In genomic region chr6:4067673-4068072, GRCh38 we compare ENCODE assay signal across 23 cellular contexts. TPM values are rescaled to one million over a fixed set of nuclear protein-coding genes. Genes with fewer than 3 reads are reported as not detected.
"Had no signal": no experiment of that assay in that cellular context is flagged by ENCODE, and none has a peak within 500 bp of the region (broad histone marks: within the 10 kb centered on the region; RNA-seq: fewer than 3 reads in every experiment).

No MANE protein-coding gene starts in this region.

- H3K4me1 Mint-ChIP-seq: neural crest cell had no signal

- H3K27ac ChIP-seq: cardiac muscle cell, prostate gland, skin epidermis, tibial nerve, uterus had no signal

- H3K4me3 ChIP-seq: cardiac muscle cell, prostate gland, skin epidermis, tibial nerve, uterus had no signal

- H3K27me3 ChIP-seq: cardiac muscle cell, tibial nerve, uterus had no signal

- H3K4me1 ChIP-seq: prostate gland, tibial nerve, uterus had no signal

- H3K9me3 Mint-ChIP-seq: activated naive CD4-positive, alpha-beta T cell treated with anti-CD3 and anti-CD28 coated beads, Interleukin-2, amount 50 U/mL, for 72 hours; activated T-cell treated with anti-CD3 and anti-CD28 coated beads, Interleukin-2, amount 50 U/mL, for 4 hours; neural crest cell; stimulated activated naive CD8-positive, alpha-beta T cell treated with anti-CD3 and anti-CD28 coated beads, Interleukin-15, Interleukin-2, amounts not matched to agents 100 ng/mL and 50 ng/mL, for 24 hours had no signal

- DNase-seq: activated CD4-positive, alpha-beta T cell treated with anti-CD3 and anti-CD28 coated beads for 48 hours; activated CD4-positive, CD25-positive, alpha-beta regulatory T cell; activated CD8-positive, alpha-beta T cell treated with anti-CD3 and anti-CD28 coated beads, Interleukin-2, amount 10 ng/mL, durations not matched to agents 7 days and 5 days; activated effector memory CD4-positive, alpha-beta T cell treated with Interleukin-2 at 50 U/mL for 16 hours; activated T-cell treated with anti-CD3 and anti-CD28 coated beads, Interleukin-2, amount 50 U/mL, for 4 hours; amniotic stem cell; head of caudate nucleus; right cardiac atrium; SW 1271; uterus had no signal

- H3K27me3 Mint-ChIP-seq: stimulated activated naive CD8-positive, alpha-beta T cell treated with anti-CD3 and anti-CD28 coated beads, Interleukin-15, Interleukin-2, amounts not matched to agents 100 ng/mL and 50 ng/mL, for 24 hours had no signal

- H3K36me3 ChIP-seq: prostate gland, uterus had no signal

- H3K27ac Mint-ChIP-seq: activated CD8-positive, alpha-beta T cell treated with anti-CD3 and anti-CD28 coated beads, Interleukin-2, amount 10 ng/mL, durations not matched to agents 7 days and 5 days; activated naive CD4-positive, alpha-beta T cell treated with anti-CD3 and anti-CD28 coated beads, Interleukin-2, amount 50 U/mL, for 72 hours; stimulated activated naive CD8-positive, alpha-beta T cell treated with anti-CD3 and anti-CD28 coated beads, Interleukin-15, Interleukin-2, amounts not matched to agents 100 ng/mL and 50 ng/mL, for 24 hours had no signal

- ATAC-seq: activated CD8-positive, alpha-beta T cell treated with anti-CD3 and anti-CD28 coated beads, Interleukin-2, amount 10 ng/mL, durations not matched to agents 7 days and 5 days; activated naive CD4-positive, alpha-beta T cell treated with anti-CD3 and anti-CD28 coated beads, Interleukin-2, amount 50 U/mL, for 72 hours; activated T-cell treated with anti-CD3 and anti-CD28 coated beads, Interleukin-2, amount 50 U/mL, for 4 hours; right cardiac atrium had no signal

- H3K9me3 ChIP-seq: prostate gland, tibial nerve, uterus had no signal

- H3K4me3 Mint-ChIP-seq: activated CD8-positive, alpha-beta T cell treated with anti-CD3 and anti-CD28 coated beads, Interleukin-2, amount 10 ng/mL, durations not matched to agents 7 days and 5 days; activated T-cell treated with anti-CD3 and anti-CD28 coated beads, Interleukin-2, amount 50 U/mL, for 4 hours; neural crest cell; stimulated activated naive CD8-positive, alpha-beta T cell treated with anti-CD3 and anti-CD28 coated beads, Interleukin-15, Interleukin-2, amounts not matched to agents 100 ng/mL and 50 ng/mL, for 24 hours had no signal

RNA-seq across cellular contexts. Expression of gene FAM217A, which starts 11.3 kb away (rescaled TPM):
- total RNA-seq: activated CD8-positive, alpha-beta T cell treated with anti-CD3 and anti-CD28 coated beads, Interleukin-2, amount 10 ng/mL, durations not matched to agents 7 days and 5 days; activated naive CD4-positive, alpha-beta T cell treated with anti-CD3 and anti-CD28 coated beads, Interleukin-2, amount 50 U/mL, for 72 hours; activated T-cell treated with anti-CD3 and anti-CD28 coated beads, Interleukin-2, amount 50 U/mL, for 4 hours; cardiac muscle cell; frontal cortex; kidney epithelial cell; liver; neural crest cell; osteoblast; right cardiac atrium; SK-MEL-5; tibial nerve; uterus had no signal
- polyA plus RNA-seq: cardiac muscle cell, esophagus, liver, right cardiac atrium had no signal
